8 cellular contexts compared by ENCODE assay signal in the genomic region with DNA sequence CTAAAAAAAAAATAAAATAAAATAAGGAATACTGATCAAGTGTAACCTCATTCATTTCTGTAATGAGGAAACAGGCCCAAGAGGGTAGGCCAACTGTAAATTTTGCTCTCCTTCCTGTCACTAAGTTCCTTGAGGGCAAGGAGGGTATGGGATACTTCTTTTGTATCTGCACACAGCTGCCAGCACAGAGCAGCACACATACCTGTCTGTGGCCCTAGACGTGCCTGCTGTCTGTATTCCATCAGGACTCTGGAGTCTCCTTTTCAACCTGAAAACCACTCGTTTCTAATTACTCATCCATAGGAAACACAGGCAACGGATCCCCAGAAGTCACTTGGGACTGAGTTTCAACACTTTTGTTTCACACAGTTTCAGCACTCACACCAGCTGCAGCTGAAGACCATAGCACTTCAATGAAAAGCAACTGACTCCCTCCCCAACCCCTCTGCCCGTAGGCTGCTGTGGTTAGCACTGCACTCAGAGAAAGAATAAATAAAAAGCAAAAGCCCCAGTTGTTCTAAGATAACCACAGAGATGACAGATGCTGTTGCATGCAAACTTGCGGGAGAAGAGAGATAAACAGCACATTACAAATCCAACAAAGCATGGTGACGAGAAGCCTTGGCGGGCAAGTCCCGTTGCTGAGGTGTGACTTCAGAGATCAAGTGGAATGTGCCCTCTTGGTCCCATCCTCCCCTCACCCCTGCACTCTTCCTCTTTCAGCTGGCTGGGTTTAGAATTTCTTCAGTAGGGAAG. TPM values are rescaled to one million over a fixed set of nuclear protein-coding genes. Genes with fewer than 3 reads are reported as not detected.
A peak's percentile ranks its signal among the peaks of the same experiment; 100 is the strongest.
DNase-seq lines count a peak whose midpoint lies in the region; ATAC-seq and TF ChIP-seq lines count a peak whose summit lies in the region.

No MANE protein-coding gene starts in this region.

- peak; percentile 50 for DNase-seq in activated gamma-delta T cell treated with Interleukin-2 at 50 U/mL for 16 hours
- no peak for DNase-seq in activated gamma-delta T cell (lab: John Stamatoyannopoulos, UW)
- peak; percentile 56 for DNase-seq in SKM-1 treated with dmso at 0.1 percent for 144 hours (lab: John Stamatoyannopoulos, UW; ENCODE audit: unreplicated experiment)
- peak; percentile 82 to 88 (median 87) for DNase-seq in immature natural killer cell
- no peak for DNase-seq in type B pancreatic cell (ENCODE audit: extremely low spot score, unreplicated experiment)
- DNase-seq in NCI-H146 treated with DMSO at 0.1 percent for 48 hours (lab: John Stamatoyannopoulos, UW; ENCODE audit: unreplicated experiment), result no peak
- DNase-seq in GDM1 (lab: John Stamatoyannopoulos, UW), result no peak

- H3K4me3 Mint-ChIP-seq in immature natural killer cell (peak overlapping the region; percentile 74 to 90 (median 89)), type B pancreatic cell (no peak overlapping the region)

- H3K27me3 Mint-ChIP-seq in immature natural killer cell (ENCODE audit: low read depth in 3 of 3) (peaks cover 0 to 19% (median 5%) of the 10 kb centered on the region in 3 donors), type B pancreatic cell (peaks cover 24% of the 10 kb centered on the region)

- no peaks in the 10 kb centered on the region for H3K9me3 Mint-ChIP-seq in immature natural killer cell
- H3K9me3 Mint-ChIP-seq in type B pancreatic cell, result no peaks in the 10 kb centered on the region

- ATAC-seq in HG03097 (IDR thresholded peaks at IDR 0.05; ENCODE audit: low FRiP score, unreplicated experiment), result peak; percentile 81

- H3K36me3 Mint-ChIP-seq in immature natural killer cell (peaks cover 6 to 30% (median 22%) of the 10 kb centered on the region in 3 donors), type B pancreatic cell (no peaks in the 10 kb centered on the region)

- no peak for TF ChIP-seq CTCF in type B pancreatic cell (conservative IDR thresholded peaks at IDR 0.05)

- H3K27ac Mint-ChIP-seq in immature natural killer cell (peak overlapping the region; percentile 90 to 98 (median 97)), type B pancreatic cell (no peak overlapping the region)

- H3K4me1 Mint-ChIP-seq in immature natural killer cell (peaks cover 60 to 62% of the 10 kb centered on the region in 2 donors), type B pancreatic cell (ENCODE audit: unreplicated experiment) (peaks cover 11% of the 10 kb centered on the region)

RNA-seq across cellular contexts. Expression of a gene that starts 24.9 kb away (rescaled TPM):
- 10 to 100 TPM in 2 of 3 donors, 1 to 10 TPM in 1; 4.0 to 33.9 (median 16.5) TPM for polyA plus RNA-seq in immature natural killer cell
- total RNA-seq in type B pancreatic cell (ENCODE audit: low replicate concordance), result 1.9 and 2.7 TPM in 2 replicates

Comparison
In these comparisons a context has a peak if more than half of its experiments do, and no peak if none do; other contexts are left out.
1. DNase-seq: peak in activated gamma-delta T cell treated with Interleukin-2 at 50 U/mL for 16 hours (single experiment), SKM-1 treated with dmso at 0.1 percent for 144 hours (single experiment) and immature natural killer cell (3 of 3); none in activated gamma-delta T cell (single experiment), type B pancreatic cell (single experiment), NCI-H146 treated with DMSO at 0.1 percent for 48 hours (single experiment) and GDM1 (single experiment).